8 cellular contexts compared by ENCODE assay signal in the genomic region with DNA sequence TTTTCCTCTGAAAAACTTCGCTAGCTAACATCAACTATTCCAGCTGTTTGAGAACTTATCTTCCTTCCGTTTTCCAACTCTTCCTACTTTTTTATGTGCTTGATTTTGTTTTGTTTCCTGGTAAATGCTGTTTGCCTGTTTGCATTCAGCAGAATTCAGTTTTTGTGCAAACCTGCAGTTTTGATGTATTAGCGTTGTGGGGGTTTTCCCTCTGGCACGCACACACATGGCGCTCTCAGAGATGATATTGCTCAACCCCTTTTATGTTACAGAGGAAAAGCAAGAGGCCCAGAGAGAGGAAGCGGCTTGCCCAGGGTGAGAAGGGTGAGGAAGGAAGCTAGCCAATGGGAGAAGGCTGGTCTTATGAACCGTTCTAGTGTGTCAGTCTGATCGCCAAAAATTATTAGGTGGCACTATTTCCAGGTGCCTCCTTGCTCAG. TPM values are rescaled to one million over a fixed set of nuclear protein-coding genes. Genes with fewer than 3 reads are reported as not detected.
DNase-seq lines count a peak whose midpoint lies in the region; ATAC-seq and TF ChIP-seq lines count a peak whose summit lies in the region.

No MANE protein-coding gene starts in this region.

- DNase-seq in AG08396 (ENCODE audit: low spot score): peak; percentile 60
- peak; percentile 94 to 96 for DNase-seq in HL-60 (ENCODE audit: low read depth in 1 of 2, low spot score in 1 of 2)
- DNase-seq in SK-N-MC (ENCODE audit: low read depth, low spot score): no peak
- DNase-seq in amniotic epithelial cell (ENCODE audit: low read depth): peak; percentile 93
- peak; percentile 64 for DNase-seq in hepatocyte (ENCODE audit: low spot score)
- peak; percentile 77 for DNase-seq in sigmoid colon

- WGBS in hepatocyte (ENCODE audit: low lambda C conversion rate, missing lambda C conversion rate): 7% methylated on average over 8 of the region's 8 CpGs
- 2% methylated on average over 8 of the region's 8 CpGs for WGBS in sigmoid colon, 2 donors

- no peak for TF ChIP-seq CTCF in HL-60 (IDR thresholded peaks at IDR 0.05; ENCODE audit: insufficient read depth, low read length)
- TF ChIP-seq CTCF in hepatocyte (IDR thresholded peaks at IDR 0.05; ENCODE audit: poor library complexity): no peak
- no peak for TF ChIP-seq CTCF in sigmoid colon (IDR thresholded peaks at IDR 0.05)

- H3K9me3 ChIP-seq in SK-N-MC (ENCODE audit: low read depth, low read length) (no peaks in the 10 kb centered on the region), hepatocyte (ENCODE audit: low read depth) (no peaks in the 10 kb centered on the region), sigmoid colon (no peaks in the 10 kb centered on the region)

- peaks cover 40% of the 10 kb centered on the region for H3K79me2 ChIP-seq in hepatocyte

- H3K4me2 ChIP-seq in hepatocyte: peak overlapping the region; percentile 76

- peak overlapping the region; percentile 89 for H3K9ac ChIP-seq in SK-N-MC (ENCODE audit: insufficient read length)

- TF ChIP-seq POLR2A in sigmoid colon (IDR thresholded peaks at IDR 0.05): no peak

- H3K27me3 ChIP-seq in HL-60 (ENCODE audit: insufficient read depth, poor library complexity, severe bottlenecking) (no peaks in the 10 kb centered on the region), hepatocyte (no peaks in the 10 kb centered on the region), sigmoid colon (no peaks in the 10 kb centered on the region)

- H3K4me3 ChIP-seq in HL-60 (replicated peaks; ENCODE audit: insufficient read depth, low read length): peak overlapping the region; percentile 79
- H3K4me3 ChIP-seq in SK-N-MC: peak overlapping the region; percentile 99
- H3K4me3 ChIP-seq in hepatocyte: peak overlapping the region; percentile 92
- H3K4me3 ChIP-seq in sigmoid colon: peak overlapping the region; percentile 64 to 80 (median 77)

- peak overlapping the region; percentile 96 for H2AFZ ChIP-seq in hepatocyte

- H3K4me1 ChIP-seq in hepatocyte (ENCODE audit: insufficient read depth) (no peaks in the 10 kb centered on the region), sigmoid colon (peaks cover 0 to 21% (median 7%) of the 10 kb centered on the region in 4 donors)

- H3K9me2 ChIP-seq in hepatocyte (replicated peaks; ENCODE audit: insufficient read depth): no peaks in the 10 kb centered on the region

- TF ChIP-seq EP300 in sigmoid colon (IDR thresholded peaks at IDR 0.05): no peak

- H3K27ac ChIP-seq in HL-60 (replicated peaks): peak overlapping the region; percentile 97
- H3K27ac ChIP-seq in SK-N-MC: peak overlapping the region; percentile 73; the same call in 1 of the 2 replicates
- peak overlapping the region; percentile 85 for H3K27ac ChIP-seq in hepatocyte
- H3K27ac ChIP-seq in sigmoid colon: peak overlapping the region; percentile 79 to 87 (median 83)

- ATAC-seq in GM19043 (IDR thresholded peaks at IDR 0.05; ENCODE audit: low read depth, unreplicated experiment) (peak; percentile 51), GM19328 (IDR thresholded peaks at IDR 0.05; ENCODE audit: unreplicated experiment) (no peak)

- intact Hi-C loops in sigmoid colon (cut with DNase I): loop anchor here (5.0 to 10.0 kb wide), 3 partner anchors 36 to 197 kb away; no protein-coding TSS in a partner anchor

- H4K20me1 ChIP-seq in hepatocyte (ENCODE audit: insufficient read depth, poor library complexity, severe bottlenecking): no peaks in the 10 kb centered on the region

- H3K36me3 ChIP-seq in SK-N-MC (ENCODE audit: insufficient read depth, low read length): peaks cover 27% of the 10 kb centered on the region
- H3K36me3 ChIP-seq in hepatocyte (replicated peaks; ENCODE audit: insufficient read depth, low read depth): no peaks in the 10 kb centered on the region
- H3K36me3 ChIP-seq in sigmoid colon: peaks cover 0 to 6% (median 0%) of the 10 kb centered on the region in 4 donors

RNA-seq across cellular contexts. Expression of a gene that starts 0.7 kb away (rescaled TPM):
- total RNA-seq in hepatocyte: 178 and 198 TPM in 2 replicates
- polyA plus RNA-seq in hepatocyte: 166 and 187 TPM in 2 replicates
- 10 to 100 TPM; 28.0 to 49.9 (median 45.0) TPM for total RNA-seq in sigmoid colon
- polyA plus RNA-seq in sigmoid colon: 100 to 1,000 TPM in 2 of 3 donors, 10 to 100 TPM in 1; 37.2 to 203 (median 118) TPM
